Comparison of ENCODE assay signal across 13 cellular contexts in genomic region chr22:35604671-35605457, GRCh38. TPM values are rescaled to one million over a fixed set of nuclear protein-coding genes. Genes with fewer than 3 reads are reported as not detected.
A peak's percentile ranks its signal among the peaks of the same experiment; 100 is the strongest.
DNase-seq lines count a peak whose midpoint lies in the region; TF ChIP-seq lines count a peak whose summit lies in the region.
"Had no signal": no experiment of that assay in that cellular context is flagged by ENCODE, and none has a peak within 500 bp of the region (broad histone marks: within the 10 kb centered on the region; RNA-seq: fewer than 3 reads in every experiment).

No MANE protein-coding gene starts in this region.

- H3K4ac ChIP-seq in trophoblast cell (ENCODE audit: low read depth, low read length), result no peak overlapping the region

- no peak overlapping the region for H3K18ac ChIP-seq in trophoblast cell (ENCODE audit: low read length)

- no peak overlapping the region for H3K4me3 Mint-ChIP-seq in activated T-helper 1 cell treated with anti-CD3 and anti-CD28 coated beads, Interleukin-12 subunit alpha, Interleukin-12 subunit beta, Interleukin-2, Interleukin-4 antibody, amounts not matched to agents 30 ng/mL and 10 ng/mL and 1 ng/mL, durations not matched to agents 14 hours and 24 hours and 36 hours
- peak overlapping the region in 1 of 2 donors; percentile 36 for H3K4me3 Mint-ChIP-seq in CD14-positive monocyte

- H3K27me3 ChIP-seq in HL-60 (ENCODE audit: insufficient read depth, poor library complexity, severe bottlenecking) (no peaks in the 10 kb centered on the region), trophoblast cell (ENCODE audit: insufficient read depth, low read length) (no peaks in the 10 kb centered on the region)
- H3K27me3 ChIP-seq: SJCRH30, upper lobe of left lung had no signal

- no peak overlapping the region for H4K8ac ChIP-seq in trophoblast cell (ENCODE audit: low read depth, low read length)

- peaks cover 3% of the 10 kb centered on the region for H3K79me1 ChIP-seq in trophoblast cell (ENCODE audit: low read length)

- H3K9ac ChIP-seq in trophoblast cell (ENCODE audit: low read length), result no peak overlapping the region

- H4K91ac ChIP-seq in trophoblast cell (ENCODE audit: low read depth, low read length), result no peak overlapping the region

- no peak for TF ChIP-seq CTCF in HL-60 (IDR thresholded peaks at IDR 0.05; ENCODE audit: insufficient read depth, low read length)
- no peak for TF ChIP-seq CTCF in CD14-positive monocyte (IDR thresholded peaks at IDR 0.05)

- intact Hi-C loops in activated T-helper 1 cell treated with anti-CD3 and anti-CD28 coated beads, Interleukin-12 subunit alpha, Interleukin-12 subunit beta, Interleukin-2, Interleukin-4 antibody, amounts not matched to agents 30 ng/mL and 10 ng/mL and 1 ng/mL, durations not matched to agents 14 hours and 24 hours and 36 hours (cut with micrococcal nuclease), result no loop called here
- intact Hi-C loops in CD14-positive monocyte (cut with micrococcal nuclease) (loop anchor here in 1 of 2 donors (5.0 kb wide), 1 partner anchor 253 kb away; no protein-coding TSS in a partner anchor), head of caudate nucleus (cut with DNase I) (no loop called here)

- WGBS in trophoblast cell (ENCODE audit: extremely low coverage, insufficient coverage, insufficient read length), result no CpG with 5 or more reads among the region's 10 CpGs

- H2AFZ ChIP-seq in trophoblast cell (ENCODE audit: insufficient read depth, low read length, poor library complexity), result no peak overlapping the region

- H3K27ac ChIP-seq in HL-60 (replicated peaks), result no peak overlapping the region
- H3K27ac ChIP-seq in trophoblast cell (ENCODE audit: low read depth, low read length), result peak overlapping the region; percentile 11
- H3K27ac ChIP-seq: neutrophil, SJCRH30, upper lobe of left lung had no signal

- H3K9me3 Mint-ChIP-seq in activated T-helper 1 cell treated with anti-CD3 and anti-CD28 coated beads, Interleukin-12 subunit alpha, Interleukin-12 subunit beta, Interleukin-2, Interleukin-4 antibody, amounts not matched to agents 30 ng/mL and 10 ng/mL and 1 ng/mL, durations not matched to agents 14 hours and 24 hours and 36 hours, result no peaks in the 10 kb centered on the region
- no peaks in the 10 kb centered on the region for H3K9me3 Mint-ChIP-seq in CD14-positive monocyte

- H3K4me2 ChIP-seq in trophoblast cell (ENCODE audit: low read length), result peak overlapping the region; percentile 15

- peaks cover 6% of the 10 kb centered on the region for H3K4me1 Mint-ChIP-seq in activated T-helper 1 cell treated with anti-CD3 and anti-CD28 coated beads, Interleukin-12 subunit alpha, Interleukin-12 subunit beta, Interleukin-2, Interleukin-4 antibody, amounts not matched to agents 30 ng/mL and 10 ng/mL and 1 ng/mL, durations not matched to agents 14 hours and 24 hours and 36 hours (ENCODE audit: low read depth)
- peaks cover 41% of the 10 kb centered on the region for H3K4me1 Mint-ChIP-seq in CD14-positive monocyte

- H3K9me3 ChIP-seq in trophoblast cell (ENCODE audit: insufficient read depth, low read depth, low read length), result peaks cover 1% of the 10 kb centered on the region
- H3K9me3 ChIP-seq: neutrophil, upper lobe of left lung had no signal

- H2BK5ac ChIP-seq in trophoblast cell (ENCODE audit: low read depth, low read length, poor library complexity), result no peak overlapping the region

- H2AK5ac ChIP-seq in trophoblast cell (ENCODE audit: low read length), result no peak overlapping the region

- no peak overlapping the region for H2BK12ac ChIP-seq in trophoblast cell (ENCODE audit: low read length)

- peak; percentile 29 to 45 for DNase-seq in activated CD4-positive, alpha-beta T cell treated with anti-CD3 and anti-CD28 coated beads, Interleukin-2, amount 50 U/mL, for 48 hours
- no peak for DNase-seq in activated CD4-positive, alpha-beta T cell treated with anti-CD3 and anti-CD28 coated beads for 1 hour
- DNase-seq in HL-60 (ENCODE audit: low read depth in 1 of 2, low spot score in 1 of 2) (peak; percentile 34 to 73), trophoblast cell (peak; percentile 83 to 90), CD14-positive monocyte (ENCODE audit: low spot score) (no peak), Kasumi-1 (lab: John Stamatoyannopoulos, UW) (no peak), head of caudate nucleus (no peak)
- no peak for DNase-seq in activated T-helper 1 cell treated with anti-CD3 and anti-CD28 coated beads, Interleukin-12 subunit alpha, Interleukin-12 subunit beta, Interleukin-2, Interleukin-4 antibody, amounts not matched to agents 30 ng/mL and 10 ng/mL and 1 ng/mL, durations not matched to agents 14 hours and 24 hours and 36 hours (ENCODE audit: low spot score)
- DNase-seq: left cardiac atrium, NCI-H2081 treated with DMSO at 0.1 percent for 48 hours, SJCRH30, upper lobe of left lung had no signal

- peaks cover 5 to 18% of the 10 kb centered on the region in 2 experiments for H3K4me1 ChIP-seq in trophoblast cell (ENCODE audit: control insufficient read depth in 1 of 2, insufficient read depth in 2 of 2, low read length in 2 of 2)

- H4K12ac ChIP-seq in trophoblast cell (ENCODE audit: low read depth, low read length), result no peak overlapping the region

- H3K14ac ChIP-seq in trophoblast cell (ENCODE audit: low read length), result no peak overlapping the region

- no peaks in the 10 kb centered on the region for H3K79me2 ChIP-seq in trophoblast cell (ENCODE audit: control insufficient read depth, insufficient read depth, low read length, poor library complexity)

- H2BK120ac ChIP-seq in trophoblast cell (ENCODE audit: insufficient read depth, low read length, poor library complexity), result no peak overlapping the region

- no peaks in the 10 kb centered on the region for H3K36me3 Mint-ChIP-seq in activated T-helper 1 cell treated with anti-CD3 and anti-CD28 coated beads, Interleukin-12 subunit alpha, Interleukin-12 subunit beta, Interleukin-2, Interleukin-4 antibody, amounts not matched to agents 30 ng/mL and 10 ng/mL and 1 ng/mL, durations not matched to agents 14 hours and 24 hours and 36 hours (ENCODE audit: low read depth)
- H3K36me3 Mint-ChIP-seq in CD14-positive monocyte, result no peaks in the 10 kb centered on the region

- H3K27ac Mint-ChIP-seq in activated T-helper 1 cell treated with anti-CD3 and anti-CD28 coated beads, Interleukin-12 subunit alpha, Interleukin-12 subunit beta, Interleukin-2, Interleukin-4 antibody, amounts not matched to agents 30 ng/mL and 10 ng/mL and 1 ng/mL, durations not matched to agents 14 hours and 24 hours and 36 hours, result peak overlapping the region; percentile 6
- peak overlapping the region in 2 of 7 donors; percentile 2 to 7 for H3K27ac Mint-ChIP-seq in CD14-positive monocyte

- H3K23ac ChIP-seq in trophoblast cell (ENCODE audit: low read length), result no peak overlapping the region

- no peak overlapping the region for H3K4me3 ChIP-seq in HL-60 (replicated peaks; ENCODE audit: insufficient read depth, low read length)
- no peak overlapping the region for H3K4me3 ChIP-seq in trophoblast cell (ENCODE audit: low read depth, low read length)
- H3K4me3 ChIP-seq: SJCRH30, upper lobe of left lung had no signal

- no peaks in the 10 kb centered on the region for H3K36me3 ChIP-seq in trophoblast cell (ENCODE audit: control insufficient read depth in 1 of 2, insufficient read depth in 2 of 2, low read length in 2 of 2)
- H3K36me3 ChIP-seq: neutrophil, SJCRH30, upper lobe of left lung had no signal

- H3K27me3 Mint-ChIP-seq in activated T-helper 1 cell treated with anti-CD3 and anti-CD28 coated beads, Interleukin-12 subunit alpha, Interleukin-12 subunit beta, Interleukin-2, Interleukin-4 antibody, amounts not matched to agents 30 ng/mL and 10 ng/mL and 1 ng/mL, durations not matched to agents 14 hours and 24 hours and 36 hours (ENCODE audit: insufficient read depth), result no peaks in the 10 kb centered on the region
- peaks cover 4 to 14% (median 9%) of the 10 kb centered on the region in 3 donors for H3K27me3 Mint-ChIP-seq in CD14-positive monocyte (ENCODE audit: low read depth in 3 of 3)

RNA-seq across cellular contexts. Expression of gene MB, which starts 12.3 kb away (rescaled TPM):
- 5.3 and 5.7 TPM in 2 replicates for total RNA-seq in activated T-helper 1 cell treated with anti-CD3 and anti-CD28 coated beads, Interleukin-12 subunit alpha, Interleukin-12 subunit beta, Interleukin-2, Interleukin-4 antibody, amounts not matched to agents 30 ng/mL and 10 ng/mL and 1 ng/mL, durations not matched to agents 14 hours and 24 hours and 36 hours
- 0.70 and 0.71 TPM in 2 replicates for polyA plus RNA-seq in trophoblast cell (2013)
- polyA plus RNA-seq in CD14-positive monocyte, result not detected

RNA-seq across cellular contexts. Expression of gene APOL6, which starts 43.4 kb away (rescaled TPM):
- 27.3 and 27.7 TPM in 2 replicates for total RNA-seq in activated T-helper 1 cell treated with anti-CD3 and anti-CD28 coated beads, Interleukin-12 subunit alpha, Interleukin-12 subunit beta, Interleukin-2, Interleukin-4 antibody, amounts not matched to agents 30 ng/mL and 10 ng/mL and 1 ng/mL, durations not matched to agents 14 hours and 24 hours and 36 hours
- 0.37 and 0.43 TPM in 2 replicates for polyA plus RNA-seq in trophoblast cell (2013)
- 10 to 100 TPM in 1 of 2 donors, 1 to 10 TPM in 1; 7.6 to 13.6 TPM for polyA plus RNA-seq in CD14-positive monocyte

Comparison
In these comparisons a context has a peak if more than half of its experiments do, and no peak if none do; other contexts are left out.
1. DNase-seq: peak in activated CD4-positive, alpha-beta T cell treated with anti-CD3 and anti-CD28 coated beads, Interleukin-2, amount 50 U/mL, for 48 hours (2 of 2), HL-60 (2 of 2) and trophoblast cell (2 of 2); none in activated CD4-positive, alpha-beta T cell treated with anti-CD3 and anti-CD28 coated beads for 1 hour (single experiment), activated T-helper 1 cell treated with anti-CD3 and anti-CD28 coated beads, Interleukin-12 subunit alpha, Interleukin-12 subunit beta, Interleukin-2, Interleukin-4 antibody, amounts not matched to agents 30 ng/mL and 10 ng/mL and 1 ng/mL, durations not matched to agents 14 hours and 24 hours and 36 hours (single experiment), CD14-positive monocyte (single experiment), Kasumi-1 (0 of 2) and head of caudate nucleus (0 of 42).